ENCODE assay signal across 19 cellular contexts in the genomic region with DNA sequence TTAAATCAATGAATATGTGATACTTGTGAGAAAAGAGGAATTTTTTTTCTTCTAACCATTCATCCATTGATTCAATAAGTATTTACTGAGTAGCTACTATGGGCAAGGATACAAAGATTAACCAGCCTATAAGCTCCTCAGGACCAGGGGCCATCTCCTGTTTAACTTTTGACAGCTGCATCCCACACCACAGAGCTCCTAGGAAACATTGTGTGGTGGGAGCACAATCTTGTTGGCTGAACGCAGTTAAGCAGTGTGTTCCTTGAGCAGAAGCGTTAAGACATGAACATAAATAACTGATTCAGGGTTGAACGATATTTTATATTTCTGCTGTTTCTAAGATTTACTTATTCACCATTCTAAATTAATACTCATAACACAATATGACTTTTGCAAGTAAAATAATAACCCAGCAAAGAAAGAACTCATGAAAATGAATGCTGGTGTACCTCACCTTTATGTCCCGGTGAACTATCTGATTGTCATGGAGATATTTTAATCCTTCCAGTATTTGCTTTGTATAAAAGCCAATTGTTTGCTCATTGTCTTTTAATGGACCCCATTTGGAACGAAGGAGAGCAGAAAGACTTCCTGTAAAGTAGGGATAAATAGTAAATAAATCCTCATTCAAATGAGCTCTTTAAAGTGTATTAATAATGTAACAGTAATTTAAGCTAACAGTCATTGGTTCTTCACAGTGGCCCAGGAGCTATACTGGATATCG.
A peak's percentile ranks its signal among the peaks of the same experiment; 100 is the strongest.
DNase-seq lines count a peak whose midpoint lies in the region; ATAC-seq, FAIRE-seq and TF ChIP-seq lines count a peak whose summit lies in the region.
"Had no signal": no experiment of that assay in that cellular context is flagged by ENCODE, and none has a peak within 500 bp of the region (broad histone marks: within the 10 kb centered on the region; RNA-seq: fewer than 3 reads in every experiment).

No MANE protein-coding gene starts in this region.

- no peaks in the 10 kb centered on the region for H4K20me1 ChIP-seq in H9 (ENCODE audit: control insufficient read depth, insufficient read depth, insufficient read length)

- peaks cover 0 to 3% of the 10 kb centered on the region in 2 experiments for H3K36me3 ChIP-seq in mesenchymal stem cell (ENCODE audit: control insufficient read depth in 1 of 2, insufficient read depth in 2 of 2, low read depth in 1 of 2, low read length in 2 of 2)

- CTCF ChIA-PET in A549 (lab: Yijun Ruan, JAX), result interaction anchor here (0.5 to 3.1 kb wide), 3 partner anchors 15 to 180 kb away, joined by 3 to 12 read pairs (median 8); a partner anchor contains a TSS

- H2BK20ac ChIP-seq in H9 (ENCODE audit: low read depth, low read length, poor library complexity, severe bottlenecking), result no peak overlapping the region

- H3K18ac ChIP-seq in H9 (ENCODE audit: insufficient read length, low read depth, low read length) (no peak overlapping the region), mesenchymal stem cell (ENCODE audit: low read depth in 1 of 2, low read length in 2 of 2) (peak overlapping the region in 1 of 2 experiments; percentile 62)

- POLR2A ChIA-PET in A549 (lab: Yijun Ruan, JAX), result no interaction called here

- H3K27me3 Mint-ChIP-seq in H9 (ENCODE audit: low read depth), result no peaks in the 10 kb centered on the region
- H3K27me3 Mint-ChIP-seq: B cell; CD4-positive, CD25-positive, alpha-beta regulatory T cell had no signal

- H3K4me1 Mint-ChIP-seq in H9, result peaks cover 52 to 67% of the 10 kb centered on the region in 2 experiments

- H3K4me3 Mint-ChIP-seq in H9, result peak overlapping the region in 1 of 2 experiments; percentile 26; a peak in 2 of 5 replicates
- H3K4me3 Mint-ChIP-seq: B cell; CD4-positive, CD25-positive, alpha-beta regulatory T cell had no signal

- H3K14ac ChIP-seq in H9 (ENCODE audit: insufficient read depth, low read length) (no peak overlapping the region), mesenchymal stem cell (ENCODE audit: low read length in 2 of 2) (no peak overlapping the region)

- H2BK15ac ChIP-seq in H9 (ENCODE audit: low read depth, low read length) (no peak overlapping the region), mesenchymal stem cell (ENCODE audit: low read depth, poor library complexity, severe bottlenecking) (no peak overlapping the region)

- in situ Hi-C loops in GM13977 (cut with MboI; ENCODE audit: low pct_unique_long_range_greater_than_20kb, low sequenced_read_pairs, unreplicated experiment), result no loop called here

- H3K36me3 Mint-ChIP-seq in H9 (ENCODE audit: insufficient read depth in 1 of 3, low read depth in 3 of 3), result peaks cover 0 to 3% (median 0%) of the 10 kb centered on the region in 3 experiments; a peak in 2 of 7 replicates

- H2AFZ ChIP-seq in H9 (ENCODE audit: low read length) (no peak overlapping the region), mesenchymal stem cell (ENCODE audit: low read depth, low read length) (no peak overlapping the region)

- TF ChIP-seq CTCF in A549 (IDR thresholded peaks at IDR 0.05) (no peak), H9 (conservative IDR thresholded peaks at IDR 0.05) (no peak), GM13977 (IDR thresholded peaks at IDR 0.05; ENCODE audit: extremely low read depth, insufficient read depth, missing control alignments) (no peak)

- H3K27ac ChIP-seq in A549 (peak overlapping the region in 1 of 2 experiments; percentile 63; a peak in 2 of 6 replicates), H9 (ENCODE audit: insufficient read length, low read depth, low read length) (no peak overlapping the region), mesenchymal stem cell (ENCODE audit: low read length, poor library complexity, severe bottlenecking) (peak overlapping the region; percentile 81)
- H3K27ac ChIP-seq: KMS-11, SK-N-MC had no signal

- H3K9ac ChIP-seq in H9 (ENCODE audit: extremely low read depth, insufficient read length, low read length), result no peak overlapping the region
- no peak overlapping the region for H3K9ac ChIP-seq in mesenchymal stem cell (ENCODE audit: low read length)
- H3K9ac ChIP-seq: KMS-11 had no signal

- H3K79me1 ChIP-seq in H9 (ENCODE audit: insufficient read depth, low read depth, low read length, poor library complexity, severe bottlenecking), result no peaks in the 10 kb centered on the region
- peaks cover 1% of the 10 kb centered on the region for H3K79me1 ChIP-seq in mesenchymal stem cell (replicated peaks; ENCODE audit: low read length, poor library complexity, severe bottlenecking)

- H2BK5ac ChIP-seq in H9 (ENCODE audit: insufficient read length, low read length) (no peak overlapping the region), mesenchymal stem cell (ENCODE audit: low read depth, low read length, poor library complexity, severe bottlenecking) (no peak overlapping the region)

- H3K23ac ChIP-seq in H9 (ENCODE audit: insufficient read length, low read depth, low read length) (no peak overlapping the region), mesenchymal stem cell (ENCODE audit: low read length in 2 of 2) (no peak overlapping the region)

- H3T11ph ChIP-seq in H9 (ENCODE audit: low read length), result no peak overlapping the region

- H3K4me3 ChIP-seq in A549 (no peak overlapping the region), mesenchymal stem cell (ENCODE audit: insufficient read depth in 1 of 2, low read depth in 1 of 2, low read length in 2 of 2) (no peak overlapping the region)
- H3K4me3 ChIP-seq: SK-N-MC had no signal

- no peaks in the 10 kb centered on the region for H3K23me2 ChIP-seq in H9 (ENCODE audit: insufficient read length, low read depth, low read length, poor library complexity, severe bottlenecking)

- H3K79me2 ChIP-seq in H9 (ENCODE audit: insufficient read depth, low read length), result no peaks in the 10 kb centered on the region

- H3K27me3 ChIP-seq in H9 (ENCODE audit: insufficient read depth, low read length), result no peaks in the 10 kb centered on the region
- H3K27me3 ChIP-seq in mesenchymal stem cell (ENCODE audit: control insufficient read depth in 1 of 2, insufficient read depth in 1 of 2, low read length in 2 of 2), result no peaks in the 10 kb centered on the region

- ATAC-seq in A549 (no peak), HG03457 (IDR thresholded peaks at IDR 0.05; ENCODE audit: unreplicated experiment) (no peak), HG02759 (IDR thresholded peaks at IDR 0.05; ENCODE audit: unreplicated experiment) (no peak)

- no peaks in the 10 kb centered on the region for H3K9me3 Mint-ChIP-seq in H9
- H3K9me3 Mint-ChIP-seq: CD4-positive, CD25-positive, alpha-beta regulatory T cell had no signal

- H3K9me3 ChIP-seq in A549 (no peaks in the 10 kb centered on the region), H9 (ENCODE audit: control insufficient read depth, low read depth, low read length) (no peaks in the 10 kb centered on the region), mesenchymal stem cell (ENCODE audit: control insufficient read depth, low read length) (no peaks in the 10 kb centered on the region)

- H3K27ac Mint-ChIP-seq in H9, result peak overlapping the region; percentile 80 to 93 (median 85); a peak in 4 of 7 replicates
- H3K27ac Mint-ChIP-seq: B cell; CD4-positive, CD25-positive, alpha-beta regulatory T cell had no signal

- H3K4ac ChIP-seq in H9 (ENCODE audit: low read depth, low read length) (no peak overlapping the region), mesenchymal stem cell (ENCODE audit: low read depth in 1 of 2, low read length in 2 of 2) (no peak overlapping the region)

- H4K8ac ChIP-seq in H9 (replicated peaks; ENCODE audit: insufficient read length, low read depth, low read length) (no peak overlapping the region), mesenchymal stem cell (ENCODE audit: low read length) (no peak overlapping the region)

- H2BK120ac ChIP-seq in H9 (ENCODE audit: low read depth, low read length, poor library complexity, severe bottlenecking), result no peak overlapping the region
- no peak overlapping the region for H2BK120ac ChIP-seq in mesenchymal stem cell (ENCODE audit: low read depth, low read length)

- no peak for TF ChIP-seq RAD21 in A549 (conservative IDR thresholded peaks at IDR 0.05 in 1 of 2, IDR thresholded peaks at IDR 0.05 in 1 of 2)

- no peak overlapping the region for H2AK5ac ChIP-seq in H9 (ENCODE audit: insufficient read length, low read length)
- peak overlapping the region; percentile 98 for H2AK5ac ChIP-seq in mesenchymal stem cell (ENCODE audit: low read length, severe bottlenecking)

- no peak for DNase-seq in A549 (ENCODE audit: low read depth in 1 of 2, low spot score in 1 of 2)
- no peak for DNase-seq in H9
- DNase-seq in NCI-H748 treated with DMSO at 0.1 percent for 48 hours (lab: John Stamatoyannopoulos, UW), result peak; percentile 43
- no peak for DNase-seq in mesenchymal stem cell
- DNase-seq in GM13977 (ENCODE audit: low spot score), result no peak
- DNase-seq: CD4-positive, CD25-positive, alpha-beta regulatory T cell; DMS53; NCI-H1048; NCI-H1436 treated with DMSO at 0.1 percent for 48 hours; NCI-H2081 treated with DMSO at 0.1 percent for 48 hours; NCI-H2227 treated with DMSO at 0.1 percent for 48 hours; NCI-H524; Right ventricle myocardium superior had no signal

- H3K4me1 ChIP-seq in A549, result peaks cover 46% of the 10 kb centered on the region
- H3K4me1 ChIP-seq in H9 (ENCODE audit: insufficient read depth, low read length), result peaks cover 4% of the 10 kb centered on the region
- peaks cover 14% of the 10 kb centered on the region for H3K4me1 ChIP-seq in mesenchymal stem cell (ENCODE audit: control insufficient read depth, insufficient read depth, low read depth, low read length)

- no peak overlapping the region for H2BK12ac ChIP-seq in H9 (ENCODE audit: insufficient read length, low read depth, low read length)
- H2BK12ac ChIP-seq in mesenchymal stem cell (ENCODE audit: low read length in 2 of 2), result peak overlapping the region; percentile 71 to 94

- TF ChIP-seq POLR2A in A549 (IDR thresholded peaks at IDR 0.05; ENCODE audit: low read length), result no peak

- H3K4me2 ChIP-seq in A549 (peak overlapping the region; percentile 57; the same call in 2 of the 3 replicates), H9 (ENCODE audit: insufficient read depth, insufficient read length, low read length) (no peak overlapping the region), mesenchymal stem cell (ENCODE audit: low read length, poor library complexity, severe bottlenecking) (no peak overlapping the region)
- H3K4me2 ChIP-seq: KMS-11 had no signal

- FAIRE-seq in A549 (lab: Jason Lieb, UNC), result no peak
- FAIRE-seq: GM19239 had no signal

- TF ChIP-seq EP300 in A549 (IDR thresholded peaks at IDR 0.05), result no peak

- H4K5ac ChIP-seq in H9 (ENCODE audit: insufficient read length, low read depth, low read length), result no peak overlapping the region

- H4K91ac ChIP-seq in H9 (ENCODE audit: insufficient read length, low read depth, low read length) (no peak overlapping the region), mesenchymal stem cell (ENCODE audit: low read length) (no peak overlapping the region)

- no peak overlapping the region for H3K56ac ChIP-seq in H9 (ENCODE audit: insufficient read length, low read depth, low read length)

- WGBS in A549 (ENCODE audit: missing lambda C conversion rate), result 67% methylated on average over 6 of the region's 6 CpGs
- no CpG with 5 or more reads among the region's 6 CpGs for WGBS in H9 (ENCODE audit: extremely low coverage, insufficient read length, low lambda C conversion rate)
- WGBS in mesenchymal stem cell, result 100% methylated on average over 1 of the region's 6 CpGs
